Comparison of ENCODE assay signal across 31 cellular contexts in the genomic region with DNA sequence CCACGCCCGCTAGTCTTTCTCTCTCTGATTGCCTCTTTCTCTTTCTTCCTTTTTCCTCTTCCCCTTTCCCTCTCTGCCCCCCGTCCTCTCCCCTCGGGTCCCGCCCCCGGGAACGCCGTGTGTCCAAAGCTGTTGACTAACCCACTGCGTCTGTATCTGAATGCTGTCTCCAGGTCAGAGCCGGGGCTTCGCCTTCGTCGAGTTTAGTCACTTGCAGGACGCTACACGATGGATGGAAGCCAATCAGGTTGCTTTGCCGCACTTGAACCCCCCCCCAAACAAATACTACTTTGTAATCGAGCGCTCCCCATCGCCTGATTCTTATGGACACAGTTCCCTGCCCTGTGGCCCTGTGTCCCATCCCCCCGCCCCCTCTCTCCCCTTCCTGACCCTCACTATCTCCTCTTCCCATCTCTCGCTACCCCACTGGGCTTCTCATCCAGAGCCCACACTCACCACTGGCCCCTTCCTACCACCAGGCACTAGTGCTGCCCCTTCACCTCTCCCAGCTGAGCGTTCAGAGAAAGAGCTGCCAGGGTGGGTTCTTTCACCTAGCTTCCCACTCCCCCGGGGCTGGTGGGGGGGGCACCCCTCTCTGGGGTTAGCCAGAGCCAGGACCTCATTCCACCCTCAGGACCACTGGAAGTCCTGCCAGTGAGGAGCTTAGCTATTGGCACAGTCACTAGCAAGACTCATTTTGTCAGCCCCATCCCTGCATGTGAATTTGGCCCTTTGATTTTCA.
"Had no signal": no experiment of that assay in that cellular context is flagged by ENCODE, and none has a peak within 500 bp of the region (broad histone marks: within the 10 kb centered on the region; RNA-seq: fewer than 3 reads in every experiment).

No MANE protein-coding gene starts in this region.

- H3K27me3 Mint-ChIP-seq: activated naive CD8-positive, alpha-beta T cell; activated T-helper 17 cell treated with anti-CD3 and anti-CD28 coated beads, Interleukin-2, amount 50 U/mL, for 72 hours; effector memory CD8-positive, alpha-beta T cell; memory B cell; progenitor cell of endocrine pancreas; stimulated activated memory B cell treated with anti-CD40 and anti-IgM and Interleukin-4, amounts not matched to agents 10 μg/mL and 1 μg/mL and 100 μg/mL, for 72 hours had no signal

- H3K27ac ChIP-seq: body of pancreas, coronary artery, gastroesophageal sphincter, suprapubic skin, tibial artery, upper lobe of right lung, WERI-Rb-1 had no signal

- H3K27ac Mint-ChIP-seq: activated naive CD8-positive, alpha-beta T cell; activated T-cell treated with anti-CD3 and anti-CD28 coated beads, Interleukin-2, amount 50 U/mL, for 24 hours; activated T-helper 17 cell treated with anti-CD3 and anti-CD28 coated beads, Interleukin-2, amount 50 U/mL, for 72 hours; memory B cell; nephron; progenitor cell of endocrine pancreas; stimulated activated memory B cell treated with anti-CD40 and anti-IgM and Interleukin-4, amounts not matched to agents 10 μg/mL and 1 μg/mL and 100 μg/mL, for 72 hours; T-helper 1 cell treated with Interleukin-12 subunit alpha and Interleukin-12 subunit beta and Interleukin-4 antibody, amounts not matched to agents 30 μg/mL and 1 μg/mL, for 36 hours had no signal

- H3K4me3 ChIP-seq: body of pancreas, coronary artery, gastroesophageal sphincter, suprapubic skin, tibial artery, upper lobe of right lung had no signal

- ATAC-seq: activated CD4-positive, CD25-positive, alpha-beta regulatory T cell treated with anti-CD3 and anti-CD28 coated beads, Interleukin-2, amount 50 U/mL, for 24 hours; activated T-helper 17 cell treated with anti-CD3 and anti-CD28 coated beads, Interleukin-2, amount 50 U/mL, for 72 hours; body of pancreas; effector memory CD8-positive, alpha-beta T cell; gastroesophageal sphincter; sciatic nerve; stimulated activated memory B cell treated with anti-CD40 and anti-IgM and Interleukin-4, amounts not matched to agents 10 μg/mL and 1 μg/mL and 100 μg/mL, for 72 hours; upper lobe of right lung had no signal

- H3K27me3 ChIP-seq: body of pancreas, gastroesophageal sphincter, suprapubic skin, tibial artery, upper lobe of right lung had no signal

- DNase-seq: activated CD4-positive, alpha-beta T cell treated with anti-CD3 and anti-CD28 coated beads for 48 hours; activated CD4-positive, alpha-beta T cell treated with anti-CD3 and anti-CD28 coated beads, Interleukin-2, amount 50 U/mL, for 48 hours; activated CD8-positive, alpha-beta memory T cell treated with anti-CD3 and anti-CD28 coated beads, Interleukin-2, amount 50 U/mL, for 4 hours; activated naive CD4-positive, alpha-beta T cell treated with Interleukin-2 at 50 U/mL for 16 hours; activated T-cell treated with anti-CD3 and anti-CD28 coated beads, Interleukin-2, amount 50 U/mL, for 24 hours; anterior cingulate cortex; cerebellar nuclear complex; effector memory CD8-positive, alpha-beta T cell; hippocampal formation; small intestine; stimulated activated CD4-positive, alpha-beta T cell treated with anti-CD3 and anti-CD28 coated beads, Interleukin-1b, Interleukin-23, amount 100 ng/mL, for 48 hours; stimulated activated CD4-positive, alpha-beta T cell treated with anti-CD3 and anti-CD28 coated beads, Interleukin-4, amount 100 ng/mL, for 4 hours; stimulated activated CD8-positive, alpha-beta memory T cell treated with anti-CD3 and anti-CD28 coated beads, Interleukin-4, amount 100 ng/mL, for 48 hours; SW 1271; T-helper 9 cell; tibial artery; upper lobe of right lung; WERI-Rb-1 had no signal

- H3K4me1 ChIP-seq: body of pancreas, upper lobe of right lung had no signal

- H3K9me3 Mint-ChIP-seq: activated T-cell treated with anti-CD3 and anti-CD28 coated beads, Interleukin-2, amount 50 U/mL, for 24 hours; activated T-helper 17 cell treated with anti-CD3 and anti-CD28 coated beads, Interleukin-2, amount 50 U/mL, for 72 hours; effector memory CD8-positive, alpha-beta T cell; memory B cell; stimulated activated memory B cell treated with anti-CD40 and anti-IgM and Interleukin-4, amounts not matched to agents 10 μg/mL and 1 μg/mL and 100 μg/mL, for 72 hours; T-helper 1 cell treated with Interleukin-12 subunit alpha and Interleukin-12 subunit beta and Interleukin-4 antibody, amounts not matched to agents 30 μg/mL and 1 μg/mL, for 36 hours had no signal

- H3K9me3 ChIP-seq: body of pancreas, gastroesophageal sphincter, suprapubic skin, tibial artery, upper lobe of right lung had no signal

- H3K4me1 Mint-ChIP-seq: memory B cell, nephron had no signal

- H3K36me3 Mint-ChIP-seq: activated naive CD8-positive, alpha-beta T cell had no signal

- H3K4me3 Mint-ChIP-seq: activated naive CD8-positive, alpha-beta T cell; activated T-cell treated with anti-CD3 and anti-CD28 coated beads, Interleukin-2, amount 50 U/mL, for 24 hours; activated T-helper 17 cell treated with anti-CD3 and anti-CD28 coated beads, Interleukin-2, amount 50 U/mL, for 72 hours; effector memory CD8-positive, alpha-beta T cell; memory B cell; nephron; stimulated activated memory B cell treated with anti-CD40 and anti-IgM and Interleukin-4, amounts not matched to agents 10 μg/mL and 1 μg/mL and 100 μg/mL, for 72 hours; T-helper 1 cell treated with Interleukin-12 subunit alpha and Interleukin-12 subunit beta and Interleukin-4 antibody, amounts not matched to agents 30 μg/mL and 1 μg/mL, for 36 hours had no signal
